25 cellular contexts compared by ENCODE assay signal in genomic region chr18:21069468-21069867, GRCh38.
"Had no signal": no experiment of that assay in that cellular context is flagged by ENCODE, and none has a peak within 500 bp of the region (broad histone marks: within the 10 kb centered on the region; RNA-seq: fewer than 3 reads in every experiment).

No MANE protein-coding gene starts in this region.

- H3K36me3 ChIP-seq: left ventricle myocardium inferior, ovary, right atrium auricular region, right lobe of liver, thyroid gland, upper lobe of left lung, vagina had no signal

- H3K4me3 ChIP-seq: left ventricle myocardium inferior, lung, mucosa of descending colon, ovary, right atrium auricular region, right lobe of liver, smooth muscle cell, stomach, testis, thyroid gland, transverse colon, upper lobe of left lung, vagina had no signal

- H3K9me3 ChIP-seq: left ventricle myocardium inferior, mucosa of descending colon, ovary, right atrium auricular region, right lobe of liver, stomach, testis, thyroid gland, transverse colon, upper lobe of left lung, vagina had no signal

- H3K27me3 Mint-ChIP-seq: memory B cell; naive thymus-derived CD4-positive, alpha-beta T cell; natural killer cell treated with Interleukin-12 subunit alpha and Interleukin-12 subunit beta and Interleukin-15 and Interleukin-18, amount 100 ng/mL, for 72 hours; progenitor cell of endocrine pancreas; stimulated activated memory B cell treated with anti-CD40 and anti-IgM and Interleukin-4, amounts not matched to agents 10 μg/mL and 1 μg/mL and 100 μg/mL, for 72 hours had no signal

- H3K27ac ChIP-seq: left ventricle myocardium inferior, ovary, right atrium auricular region, right lobe of liver, stomach, testis, thyroid gland, transverse colon, upper lobe of left lung, vagina had no signal

- H3K27me3 ChIP-seq: ovary, right atrium auricular region, right lobe of liver, stomach, testis, thyroid gland, transverse colon, upper lobe of left lung, vagina had no signal

- H3K36me3 Mint-ChIP-seq: natural killer cell treated with Interleukin-12 subunit alpha and Interleukin-12 subunit beta and Interleukin-15 and Interleukin-18, amount 100 ng/mL, for 72 hours had no signal

- H3K27ac Mint-ChIP-seq: memory B cell; natural killer cell treated with Interleukin-12 subunit alpha and Interleukin-12 subunit beta and Interleukin-15 and Interleukin-18, amount 100 ng/mL, for 72 hours; progenitor cell of endocrine pancreas; stimulated activated memory B cell treated with anti-CD40 and anti-IgM and Interleukin-4, amounts not matched to agents 10 μg/mL and 1 μg/mL and 100 μg/mL, for 72 hours had no signal

- H3K9me3 Mint-ChIP-seq: memory B cell; naive thymus-derived CD4-positive, alpha-beta T cell; natural killer cell treated with Interleukin-12 subunit alpha and Interleukin-12 subunit beta and Interleukin-15 and Interleukin-18, amount 100 ng/mL, for 72 hours; stimulated activated memory B cell treated with anti-CD40 and anti-IgM and Interleukin-4, amounts not matched to agents 10 μg/mL and 1 μg/mL and 100 μg/mL, for 72 hours had no signal

- ATAC-seq: mucosa of descending colon; naive thymus-derived CD4-positive, alpha-beta T cell; natural killer cell treated with Interleukin-12 subunit alpha and Interleukin-12 subunit beta and Interleukin-15 and Interleukin-18, amount 100 ng/mL, for 72 hours; right lobe of liver; stimulated activated memory B cell treated with anti-CD40 and anti-IgM and Interleukin-4, amounts not matched to agents 10 μg/mL and 1 μg/mL and 100 μg/mL, for 72 hours; stimulated activated naive CD8-positive, alpha-beta T cell treated with anti-CD3 and anti-CD28 coated beads, Interleukin-15, Interleukin-2, amounts not matched to agents 100 U/mL and 50 U/mL, for 24 hours had no signal

- H3K4me3 Mint-ChIP-seq: memory B cell; naive thymus-derived CD4-positive, alpha-beta T cell; natural killer cell treated with Interleukin-12 subunit alpha and Interleukin-12 subunit beta and Interleukin-15 and Interleukin-18, amount 100 ng/mL, for 72 hours; stimulated activated memory B cell treated with anti-CD40 and anti-IgM and Interleukin-4, amounts not matched to agents 10 μg/mL and 1 μg/mL and 100 μg/mL, for 72 hours had no signal

- H3K4me2 ChIP-seq: smooth muscle cell had no signal

- DNase-seq: islet precursor cell; left ventricle myocardium inferior; midbrain; mucosa of descending colon; naive thymus-derived CD4-positive, alpha-beta T cell; ovary; right lobe of liver; stimulated activated CD4-positive, alpha-beta T cell treated with anti-CD3 and anti-CD28 coated beads, Interleukin-1b, Interleukin-23, amount 100 ng/mL, for 48 hours; stimulated activated CD4-positive, alpha-beta T cell treated with anti-CD3 and anti-CD28 coated beads, Interleukin-2, amount 100 ng/mL, for 48 hours; stimulated activated CD4-positive, alpha-beta T cell treated with anti-CD3 and anti-CD28 coated beads, Interleukin-4, amount 100 ng/mL, for 4 hours; stimulated activated CD8-positive, alpha-beta memory T cell treated with anti-CD3 and anti-CD28 coated beads, Interleukin-4, amount 100 ng/mL, for 48 hours; stimulated activated naive CD8-positive, alpha-beta T cell treated with anti-CD3 and anti-CD28 coated beads, Interleukin-15, Interleukin-2, amounts not matched to agents 100 U/mL and 50 U/mL, for 24 hours; stomach; testis; thyroid gland; transverse colon; upper lobe of left lung had no signal

- H3K4me1 ChIP-seq: testis had no signal
